Comparison of ENCODE assay signal across 11 cellular contexts in the genomic region with DNA sequence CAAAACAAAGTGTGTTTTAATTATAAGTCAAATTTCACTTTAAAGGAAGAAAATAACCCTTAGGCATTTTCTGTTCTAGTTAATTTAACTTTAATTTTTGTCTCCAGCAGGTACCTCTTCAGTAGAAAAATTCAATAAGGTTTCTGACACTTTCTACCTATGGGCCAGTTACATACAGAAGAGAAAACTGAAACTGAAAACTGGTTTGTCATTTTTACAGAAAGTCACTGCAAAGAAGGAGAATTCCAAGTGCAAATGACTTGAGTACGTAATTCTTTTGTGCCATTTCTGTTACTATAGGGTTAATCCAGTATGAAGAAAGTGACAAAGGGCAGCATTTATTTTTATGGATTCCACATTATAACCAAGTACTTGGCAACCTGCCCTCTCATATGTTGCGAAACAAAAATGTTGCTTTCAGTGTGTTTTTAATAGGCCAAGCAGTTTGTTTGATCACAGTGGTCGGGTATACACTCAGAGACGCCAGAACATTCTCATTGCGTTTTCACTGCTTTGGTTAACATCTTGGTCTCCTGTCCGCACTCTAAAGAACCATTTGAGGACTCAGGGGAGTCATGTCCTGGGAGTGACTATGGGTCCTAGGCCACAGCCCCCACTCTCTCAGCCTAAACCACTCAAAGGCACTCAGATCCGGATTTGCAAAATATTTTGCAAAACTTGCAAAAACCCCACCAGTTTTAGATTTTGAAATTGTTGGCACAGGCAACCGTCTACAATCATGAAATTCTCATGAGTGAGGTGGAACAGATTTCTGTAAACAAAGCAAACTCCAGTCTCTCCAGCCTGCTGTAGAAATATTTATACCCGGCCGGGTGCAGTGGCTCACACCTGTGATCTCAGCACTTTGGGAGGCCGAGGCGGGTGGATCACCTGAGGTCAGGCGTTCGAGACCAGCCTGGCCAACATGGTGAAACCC. TPM values are rescaled to one million over a fixed set of nuclear protein-coding genes. Genes with fewer than 3 reads are reported as not detected.
A peak's percentile ranks its signal among the peaks of the same experiment; 100 is the strongest.
DNase-seq lines count a peak whose midpoint lies in the region; ATAC-seq and TF ChIP-seq lines count a peak whose summit lies in the region.
"Had no signal": no experiment of that assay in that cellular context is flagged by ENCODE, and none has a peak within 500 bp of the region (broad histone marks: within the 10 kb centered on the region; RNA-seq: fewer than 3 reads in every experiment).

No MANE protein-coding gene starts in this region.

- no peak overlapping the region for H3K9ac ChIP-seq in neural progenitor cell

- BruUV-seq in MCF 10A (replicated peaks; lab: Mats Ljungman, UMichigan) = no TSS peak

- H4K20me1 ChIP-seq in neural progenitor cell (ENCODE audit: low read depth) = no peaks in the 10 kb centered on the region

- intact Hi-C loops in MCF 10A (cut with micrococcal nuclease) = no loop called here
- intact Hi-C loops in vagina (cut with DNase I) = no loop called here

- no peak overlapping the region for H3K4me2 ChIP-seq in neural progenitor cell

- POLR2A ChIA-PET in MCF 10A (lab: Yijun Ruan, JAX) = interaction anchor here (0.8 to 3.9 kb wide), 4 partner anchors 15 to 120 kb away, joined by 3 to 37 read pairs (median 18); a partner anchor contains a TSS

- no peaks in the 10 kb centered on the region for H3K79me2 ChIP-seq in neural progenitor cell (ENCODE audit: low read depth)

- H3K4me3 ChIP-seq in lung (no peak overlapping the region), vagina (peak overlapping the region in 1 of 2 donors; percentile 20), neural progenitor cell (no peak overlapping the region)

- 26 to 31% methylated on average over 14 of the region's 14 CpGs for WGBS in lung, 2 donors

- no peak for TF ChIP-seq CTCF in MCF 10A (IDR thresholded peaks at IDR 0.05; ENCODE audit: unreplicated experiment)
- no peak for TF ChIP-seq CTCF in lung (IDR thresholded peaks at IDR 0.05; ENCODE audit: control extremely low read depth, extremely low read depth)
- no peak for TF ChIP-seq CTCF in vagina (IDR thresholded peaks at IDR 0.05)
- no peak for TF ChIP-seq CTCF in neural progenitor cell (IDR thresholded peaks at IDR 0.05)

- H3K27me3 ChIP-seq in lung (ENCODE audit: control insufficient read depth, insufficient read depth) = no peaks in the 10 kb centered on the region
- H3K27me3 ChIP-seq in vagina = no peaks in the 10 kb centered on the region
- no peaks in the 10 kb centered on the region for H3K27me3 ChIP-seq in neural progenitor cell

- H3K27me3 Mint-ChIP-seq in T-helper 2 cell treated with Interferon-gamma antibody and Interleukin-4, amounts not matched to agents 5 μg/mL and 100 μg/mL, for 36 hours (ENCODE audit: low read depth) = no peaks in the 10 kb centered on the region
- no peaks in the 10 kb centered on the region for H3K27me3 Mint-ChIP-seq in MCF 10A (ENCODE audit: insufficient read depth, unreplicated experiment)
- peaks cover 2% of the 10 kb centered on the region for H3K27me3 Mint-ChIP-seq in neural progenitor cell (ENCODE audit: insufficient read depth, low read depth)
- H3K27me3 Mint-ChIP-seq: stimulated activated naive CD8-positive, alpha-beta T cell treated with anti-CD3 and anti-CD28 coated beads, Interleukin-15, amount 100 ng/mL, for 72 hours had no signal

- no peaks in the 10 kb centered on the region for H3K36me3 ChIP-seq in lung (ENCODE audit: control insufficient read depth in 2 of 2, insufficient read depth in 2 of 2, low read length in 2 of 2)
- H3K36me3 ChIP-seq in vagina = no peaks in the 10 kb centered on the region
- no peaks in the 10 kb centered on the region for H3K36me3 ChIP-seq in neural progenitor cell

- H3K4me1 Mint-ChIP-seq in T-helper 2 cell treated with Interferon-gamma antibody and Interleukin-4, amounts not matched to agents 5 μg/mL and 100 μg/mL, for 36 hours (ENCODE audit: low read depth) = peaks cover 29% of the 10 kb centered on the region
- H3K4me1 Mint-ChIP-seq in MCF 10A (ENCODE audit: insufficient read depth, unreplicated experiment) (peaks cover 19% of the 10 kb centered on the region), neural progenitor cell (peaks cover 9% of the 10 kb centered on the region)

- DNase-seq in T-helper 2 cell treated with Interferon-gamma antibody and Interleukin-4, amounts not matched to agents 5 μg/mL and 100 μg/mL, for 36 hours (ENCODE audit: low spot score) = no peak
- DNase-seq in T-helper 2 cell (no peak), MCF 10A (ENCODE audit: unreplicated experiment) (peak; percentile 91), lung (ENCODE audit: low spot score) (peak; percentile 72), vagina (ENCODE audit: extremely low spot score in 2 of 2) (peak in 1 of 2 donors; percentile 43), SHP77 (lab: John Stamatoyannopoulos, UW) (no peak), neural progenitor cell (ENCODE audit: low spot score) (no peak)
- DNase-seq in stimulated activated CD4-positive, alpha-beta T cell treated with anti-CD3 and anti-CD28 coated beads, Interleukin-4, amount 100 ng/mL, for 4 hours = no peak
- DNase-seq: NCI-H1930; stimulated activated naive CD8-positive, alpha-beta T cell treated with anti-CD3 and anti-CD28 coated beads, Interleukin-15, amount 100 ng/mL, for 72 hours had no signal

- H3K36me3 Mint-ChIP-seq in T-helper 2 cell treated with Interferon-gamma antibody and Interleukin-4, amounts not matched to agents 5 μg/mL and 100 μg/mL, for 36 hours (ENCODE audit: low read depth) = no peaks in the 10 kb centered on the region
- H3K36me3 Mint-ChIP-seq in MCF 10A (ENCODE audit: insufficient read depth, unreplicated experiment) (peaks cover 5% of the 10 kb centered on the region), neural progenitor cell (no peaks in the 10 kb centered on the region)

- H3K4me3 Mint-ChIP-seq in T-helper 2 cell treated with Interferon-gamma antibody and Interleukin-4, amounts not matched to agents 5 μg/mL and 100 μg/mL, for 36 hours = peak overlapping the region; percentile 20
- H3K4me3 Mint-ChIP-seq in MCF 10A (ENCODE audit: unreplicated experiment) = peak overlapping the region; percentile 51
- H3K4me3 Mint-ChIP-seq in neural progenitor cell = no peak overlapping the region

- H2AFZ ChIP-seq in neural progenitor cell (replicated peaks) = no peak overlapping the region

- H3K9me3 Mint-ChIP-seq in T-helper 2 cell treated with Interferon-gamma antibody and Interleukin-4, amounts not matched to agents 5 μg/mL and 100 μg/mL, for 36 hours = peaks cover 4% of the 10 kb centered on the region
- no peaks in the 10 kb centered on the region for H3K9me3 Mint-ChIP-seq in MCF 10A (ENCODE audit: unreplicated experiment)
- H3K9me3 Mint-ChIP-seq in neural progenitor cell = peaks cover 4% of the 10 kb centered on the region
- H3K9me3 Mint-ChIP-seq: stimulated activated naive CD8-positive, alpha-beta T cell treated with anti-CD3 and anti-CD28 coated beads, Interleukin-15, amount 100 ng/mL, for 72 hours had no signal

- H3F3A ChIP-seq in neural progenitor cell (ENCODE audit: low read depth) = peaks cover 14% of the 10 kb centered on the region

- peak overlapping the region in 1 of 2 donors; percentile 87 for H3K27ac ChIP-seq in lung (ENCODE audit: low read depth in 1 of 2, low read length in 1 of 2)
- H3K27ac ChIP-seq in vagina = peak overlapping the region; percentile 73
- H3K27ac ChIP-seq in neural progenitor cell = no peak overlapping the region
- H3K27ac ChIP-seq: C4-2B had no signal

- peak; percentile 60 for ATAC-seq in lung (ENCODE audit: insufficient read depth, low FRiP score)
- ATAC-seq: stimulated activated naive CD8-positive, alpha-beta T cell treated with anti-CD3 and anti-CD28 coated beads, Interleukin-15, amount 100 ng/mL, for 72 hours had no signal

- peaks cover 0 to 6% of the 10 kb centered on the region in 2 donors for H3K4me1 ChIP-seq in lung (ENCODE audit: control insufficient read depth in 2 of 2, insufficient read depth in 2 of 2, low read length in 2 of 2)
- peaks cover 16% of the 10 kb centered on the region for H3K4me1 ChIP-seq in vagina
- H3K4me1 ChIP-seq in neural progenitor cell = peaks cover 21% of the 10 kb centered on the region

- no peak for TF ChIP-seq POLR2A in vagina (IDR thresholded peaks at IDR 0.05)

- H3K27ac Mint-ChIP-seq in T-helper 2 cell treated with Interferon-gamma antibody and Interleukin-4, amounts not matched to agents 5 μg/mL and 100 μg/mL, for 36 hours = no peak overlapping the region
- H3K27ac Mint-ChIP-seq in MCF 10A (ENCODE audit: low read depth, unreplicated experiment) (peak overlapping the region; percentile 87), neural progenitor cell (no peak overlapping the region)
- H3K27ac Mint-ChIP-seq: stimulated activated naive CD8-positive, alpha-beta T cell treated with anti-CD3 and anti-CD28 coated beads, Interleukin-15, amount 100 ng/mL, for 72 hours had no signal

- H3K9me3 ChIP-seq in lung (ENCODE audit: control insufficient read depth in 2 of 2, insufficient read depth in 1 of 2, low read length in 1 of 2) = no peaks in the 10 kb centered on the region
- H3K9me3 ChIP-seq in vagina = no peaks in the 10 kb centered on the region
- no peaks in the 10 kb centered on the region for H3K9me3 ChIP-seq in neural progenitor cell (ENCODE audit: low read depth)

- CTCF ChIA-PET in MCF 10A (lab: Yijun Ruan, JAX) = no interaction called here

RNA-seq across cellular contexts. Expression of a gene that starts 15.3 kb away (rescaled TPM):
- 56.7 and 71.7 TPM in 2 replicates for total RNA-seq in MCF 10A (2022)
- total RNA-seq in lung = 100 to 1,000 TPM in 1 of 2 donors, 10 to 100 TPM in 1; 49.6 to 175 TPM
- polyA plus RNA-seq in lung = 1 to 10 TPM; 5.5 to 5.9 TPM
- 31.4 TPM for total RNA-seq in vagina
- 39.9 and 44.9 TPM in 2 replicates for total RNA-seq in neural progenitor cell (ENCODE audit: low replicate concordance)

Comparison
In these comparisons a context has a peak if more than half of its experiments do, and no peak if none do; other contexts are left out.
1. DNase-seq: peak in MCF 10A (single experiment) and lung (single experiment); none in T-helper 2 cell treated with Interferon-gamma antibody and Interleukin-4, amounts not matched to agents 5 μg/mL and 100 μg/mL, for 36 hours (single experiment), T-helper 2 cell (0 of 5), stimulated activated CD4-positive, alpha-beta T cell treated with anti-CD3 and anti-CD28 coated beads, Interleukin-4, amount 100 ng/mL, for 4 hours (0 of 2), SHP77 (0 of 2) and neural progenitor cell (single experiment).